Comparison of ENCODE assay signal across 8 cellular contexts in the genomic region with DNA sequence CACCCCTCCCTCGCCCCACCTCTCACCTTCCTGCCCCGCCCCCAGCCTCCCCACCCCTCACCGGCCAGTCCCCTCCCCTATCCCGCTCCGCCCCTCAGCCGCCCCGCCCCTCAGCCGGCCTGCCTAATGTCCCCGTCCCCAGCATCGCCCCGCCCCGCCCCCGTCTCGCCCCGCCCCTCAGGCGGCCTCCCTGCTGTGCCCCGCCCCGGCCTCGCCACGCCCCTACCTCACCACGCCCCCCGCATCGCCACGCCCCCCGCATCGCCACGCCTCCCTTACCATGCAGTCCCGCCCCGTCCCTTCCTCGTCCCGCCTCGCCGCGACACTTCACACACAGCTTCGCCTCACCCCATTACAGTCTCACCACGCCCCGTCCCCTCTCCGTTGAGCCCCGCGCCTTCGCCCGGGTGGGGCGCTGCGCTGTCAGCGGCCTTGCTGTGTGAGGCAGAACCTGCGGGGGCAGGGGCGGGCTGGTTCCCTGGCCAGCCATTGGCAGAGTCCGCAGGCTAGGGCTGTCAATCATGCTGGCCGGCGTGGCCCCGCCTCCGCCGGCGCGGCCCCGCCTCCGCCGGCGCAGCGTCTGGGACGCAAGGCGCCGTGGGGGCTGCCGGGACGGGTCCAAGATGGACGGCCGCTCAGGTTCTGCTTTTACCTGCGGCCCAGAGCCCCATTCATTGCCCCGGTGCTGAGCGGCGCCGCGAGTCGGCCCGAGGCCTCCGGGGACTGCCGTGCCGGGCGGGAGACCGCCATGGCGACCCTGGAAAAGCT. TPM values are rescaled to one million over a fixed set of nuclear protein-coding genes. Genes with fewer than 3 reads are reported as not detected.
DNase-seq lines count a peak whose midpoint lies in the region; ATAC-seq and TF ChIP-seq lines count a peak whose summit lies in the region.

A gene (plus strand): TSS at position 604 of the 768 bp plus-strand sequence. CDS start 145 bp downstream, at position 749.
A gene (minus strand): TSS at position 461 of the 768 bp plus-strand sequence.

- H3K36me3 ChIP-seq in IMR-90 (ENCODE audit: control insufficient read depth, insufficient read depth, low read length), result no peaks in the 10 kb centered on the region
- no peaks in the 10 kb centered on the region for H3K36me3 ChIP-seq in mucosa of rectum (ENCODE audit: control insufficient read depth in 2 of 2, insufficient read depth in 2 of 2, low read length in 2 of 2)

- WGBS in IMR-90 (ENCODE audit: extremely low coverage in 2 of 2, insufficient read length in 1 of 2), 2 experiments, result 0% methylated on average over 29 of the region's 81 CpGs; no CpG with 5 or more reads in 1 of the 2 experiments

- H3K27ac ChIP-seq in IMR-90 (ENCODE audit: insufficient read depth, low read length) (peak within 1 kb of the TSS; percentile 98), mucosa of rectum (ENCODE audit: low read depth in 2 of 2, low read length in 2 of 2) (peak within 1 kb of the TSS; percentile 96)

- peaks cover 2 to 28% of the 10 kb centered on the region in 2 experiments; a peak in 3 of 4 replicates for H3K79me1 ChIP-seq in IMR-90 (ENCODE audit: low read depth in 1 of 2, low read length in 2 of 2)

- H3K4me1 ChIP-seq in IMR-90 (ENCODE audit: control insufficient read depth, insufficient read depth, low read length) (peaks cover 4% of the 10 kb centered on the region; the same call in 1 of the 2 replicates), mucosa of rectum (ENCODE audit: control insufficient read depth in 2 of 2, insufficient read depth in 2 of 2, low read length in 2 of 2) (peaks cover 12 to 17% of the 10 kb centered on the region in 2 donors)

- CTCF ChIA-PET in IMR-90 (lab: Yijun Ruan, JAX), result no interaction called here

- peaks cover 36% of the 10 kb centered on the region for H4K20me1 ChIP-seq in IMR-90 (ENCODE audit: insufficient read depth, low read length)

- peak within 1 kb of the TSS; percentile 63 for H2AK5ac ChIP-seq in IMR-90 (ENCODE audit: low read depth, low read length)

- H3K9ac ChIP-seq in IMR-90 (ENCODE audit: low read depth, low read length), result peak within 1 kb of the TSS; percentile 91
- peak within 1 kb of the TSS; percentile 78 to 88 for H3K9ac ChIP-seq in mucosa of rectum (ENCODE audit: low read depth in 1 of 2, low read length in 2 of 2)

- TF ChIP-seq CTCF in IMR-90 (conservative IDR thresholded peaks at IDR 0.05; ENCODE audit: low read depth, low read length), result 0 out of 2 replicates have a peak, but pooled peaks have one; percentile 7

- no peaks in the 10 kb centered on the region; the same call in 1 of the 2 replicates for H3K27me3 ChIP-seq in IMR-90 (ENCODE audit: control insufficient read depth, insufficient read depth, low read length)
- H3K27me3 ChIP-seq in mucosa of rectum (ENCODE audit: control insufficient read depth in 2 of 2, insufficient read depth in 2 of 2, low read length in 2 of 2), result no peaks in the 10 kb centered on the region

- H2BK120ac ChIP-seq in IMR-90 (ENCODE audit: low read depth, low read length), result peak within 1 kb of the TSS; percentile 96

- no TSS peak for BruUV-seq in IMR-90 (replicated peaks; lab: Mats Ljungman, UMichigan)

- peak within 1 kb of the TSS; percentile 87 for H2AK9ac ChIP-seq in IMR-90 (replicated peaks; ENCODE audit: low read depth, low read length, poor library complexity)

- peak within 1 kb of the TSS; percentile 96 for H3K14ac ChIP-seq in IMR-90 (replicated peaks; ENCODE audit: low read depth, low read length)

- dilution Hi-C loops in IMR-90 (cut with HindIII; ENCODE audit: low sequenced_read_pairs, unreplicated experiment), result no loop called here

- H3K23ac ChIP-seq in IMR-90 (ENCODE audit: low read depth, low read length), result peak within 1 kb of the TSS; percentile 90

- H3K4ac ChIP-seq in IMR-90 (ENCODE audit: low read depth, low read length), result peak within 1 kb of the TSS; percentile 93

- DNase-seq in DMS153 (lab: John Stamatoyannopoulos, UW) (peak; percentile 81), IMR-90 (peak; percentile 91), OCI-M1 (lab: John Stamatoyannopoulos, UW) (peak; percentile 98), activated T-cell treated with anti-CD3 and anti-CD28 coated beads for 48 hours (ENCODE audit: low read depth) (peak; percentile 94), erythroblast (lab: John Stamatoyannopoulos, UW) (peak; percentile 96 to 98)
- peak; percentile 94 for DNase-seq in stimulated activated CD8-positive, alpha-beta memory T cell treated with anti-CD3 and anti-CD28 coated beads, Interleukin-4, amount 100 ng/mL, for 24 hours (ENCODE audit: low read depth)

- intact Hi-C loops in IMR-90 (cut with micrococcal nuclease), result no loop called here

- H3K9me1 ChIP-seq in IMR-90 (ENCODE audit: insufficient read depth, low read length), result peaks cover 9% of the 10 kb centered on the region

- H3K9me3 ChIP-seq in IMR-90 (ENCODE audit: control insufficient read depth, insufficient read depth, low read length) (no peaks in the 10 kb centered on the region), mucosa of rectum (ENCODE audit: control insufficient read depth in 2 of 2, low read length in 2 of 2) (no peaks in the 10 kb centered on the region)

- peak within 1 kb of the TSS; percentile 100 for H2AFZ ChIP-seq in IMR-90 (replicated peaks; ENCODE audit: low read length, poor library complexity)

- in situ Hi-C loops in IMR-90 (cut with MboI; ENCODE audit: low sequenced_read_pairs), result no loop called here

- peak within 1 kb of the TSS; percentile 97 for H3K4me3 ChIP-seq in IMR-90 (ENCODE audit: insufficient read depth, low read depth, low read length)
- peak within 1 kb of the TSS; percentile 82 to 97 for H3K4me3 ChIP-seq in mucosa of rectum (ENCODE audit: low read length in 2 of 2)

- TF ChIP-seq POLR2A in IMR-90 (IDR thresholded peaks at IDR 0.05; ENCODE audit: low read depth, low read length), result 0 out of 2 replicates have a peak, but pooled peaks have one; percentile 38
- TF ChIP-seq POLR2A in erythroblast (IDR thresholded peaks at IDR 0.05; ENCODE audit: low read length), result peak; percentile 63

- H3K18ac ChIP-seq in IMR-90 (ENCODE audit: low read depth, low read length), result peak within 1 kb of the TSS; percentile 87

- H3K4me2 ChIP-seq in IMR-90 (ENCODE audit: low read depth, low read length), result peak within 1 kb of the TSS; percentile 100

- peak within 1 kb of the TSS; percentile 96; the same call in 1 of the 3 replicates for H2BK15ac ChIP-seq in IMR-90 (ENCODE audit: low read depth, low read length)

- ATAC-seq in GM21576 (IDR thresholded peaks at IDR 0.05; ENCODE audit: unreplicated experiment) (peak; percentile 66), IMR-90 (ENCODE audit: low read depth) (peak; percentile 91)

- peak within 1 kb of the TSS; percentile 52; the same call in 1 of the 2 replicates for H3K56ac ChIP-seq in IMR-90 (ENCODE audit: extremely low read depth, insufficient read depth, low read length)

- TF ChIP-seq RAD21 in IMR-90 (IDR thresholded peaks at IDR 0.05; ENCODE audit: low read length), result no peak

- H4K8ac ChIP-seq in IMR-90 (ENCODE audit: low read depth in 2 of 2, low read length in 2 of 2), result peak within 1 kb of the TSS in 1 of 2 experiments; percentile 93; a peak in 1 of 4 replicates

- H2BK5ac ChIP-seq in IMR-90 (ENCODE audit: low read depth, low read length, poor library complexity, severe bottlenecking), result peak within 1 kb of the TSS; percentile 99

- peak within 1 kb of the TSS; percentile 85 for H4K5ac ChIP-seq in IMR-90 (ENCODE audit: low read depth, low read length)

- H2BK20ac ChIP-seq in IMR-90 (ENCODE audit: low read depth, low read length), result peak within 1 kb of the TSS; percentile 26; the same call in 1 of the 2 replicates

- H4K91ac ChIP-seq in IMR-90 (ENCODE audit: insufficient read depth, low read depth, low read length), result peak within 1 kb of the TSS; percentile 92

- POLR2A ChIA-PET in IMR-90 (lab: Charles Lee; ENCODE audit: unreplicated experiment), result no interaction called here

TF ChIP-seq in IMR-90, 13 proteins besides CTCF, POLR2A, EP300 and RAD21:
- no peak for TF ChIP-seq CHD1 (IDR thresholded peaks at IDR 0.05; ENCODE audit: low read depth, low read length)
- TF ChIP-seq, protein P1, sequence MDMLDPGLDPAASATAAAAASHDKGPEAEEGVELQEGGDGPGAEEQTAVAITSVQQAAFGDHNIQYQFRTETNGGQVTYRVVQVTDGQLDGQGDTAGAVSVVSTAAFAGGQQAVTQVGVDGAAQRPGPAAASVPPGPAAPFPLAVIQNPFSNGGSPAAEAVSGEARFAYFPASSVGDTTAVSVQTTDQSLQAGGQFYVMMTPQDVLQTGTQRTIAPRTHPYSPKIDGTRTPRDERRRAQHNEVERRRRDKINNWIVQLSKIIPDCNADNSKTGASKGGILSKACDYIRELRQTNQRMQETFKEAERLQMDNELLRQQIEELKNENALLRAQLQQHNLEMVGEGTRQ (IDR thresholded peaks at IDR 0.05; ENCODE audit: low read depth, low read length), result no peak
- peak; percentile 67; the same call in 1 of the 2 replicates for TF ChIP-seq MXI1 (IDR thresholded peaks at IDR 0.05; ENCODE audit: borderline replicate concordance, low read depth, low read length)
- no peak for TF ChIP-seq CEBPB (IDR thresholded peaks at IDR 0.05; ENCODE audit: low read depth, low read length)
- no peak for TF ChIP-seq MAFK (IDR thresholded peaks at IDR 0.05; ENCODE audit: low read depth, low read length)
- no peak for TF ChIP-seq RFX5 (IDR thresholded peaks at IDR 0.05; ENCODE audit: low read depth, low read length)
- no peak for TF ChIP-seq RCOR1 (IDR thresholded peaks at IDR 0.05; ENCODE audit: insufficient replicate concordance, low read length)
- TF ChIP-seq, protein P2, sequence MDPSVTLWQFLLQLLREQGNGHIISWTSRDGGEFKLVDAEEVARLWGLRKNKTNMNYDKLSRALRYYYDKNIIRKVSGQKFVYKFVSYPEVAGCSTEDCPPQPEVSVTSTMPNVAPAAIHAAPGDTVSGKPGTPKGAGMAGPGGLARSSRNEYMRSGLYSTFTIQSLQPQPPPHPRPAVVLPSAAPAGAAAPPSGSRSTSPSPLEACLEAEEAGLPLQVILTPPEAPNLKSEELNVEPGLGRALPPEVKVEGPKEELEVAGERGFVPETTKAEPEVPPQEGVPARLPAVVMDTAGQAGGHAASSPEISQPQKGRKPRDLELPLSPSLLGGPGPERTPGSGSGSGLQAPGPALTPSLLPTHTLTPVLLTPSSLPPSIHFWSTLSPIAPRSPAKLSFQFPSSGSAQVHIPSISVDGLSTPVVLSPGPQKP (IDR thresholded peaks at IDR 0.05; ENCODE audit: borderline replicate concordance, low read depth, low read length), result no peak
- peak; percentile 83; the same call in 1 of the 2 replicates for TF ChIP-seq MAZ (IDR thresholded peaks at IDR 0.05; ENCODE audit: borderline replicate concordance, low read depth, low read length)

RNA-seq across cellular contexts. Expression of the first gene that starts in this region (rescaled TPM):
- 14.3 and 16.1 TPM in 2 replicates for total RNA-seq in IMR-90 (2012; rRNA removed)
- polyA plus RNA-seq in IMR-90 (2012; rRNA removed), result 11.6 and 18.7 TPM in 2 replicates
- 6.8 and 7.1 TPM in 2 replicates for polyA plus RNA-seq in IMR-90 (2012; cell fraction: cytosol; rRNA removed)
- 33.6 and 35.9 TPM in 2 replicates for polyA plus RNA-seq in IMR-90 (2012; cell fraction: nucleus; rRNA removed; ENCODE audit: low replicate concordance)

RNA-seq across cellular contexts. Expression of the second gene that starts in this region (rescaled TPM):
- not detected in 2 replicates for total RNA-seq in IMR-90 (2012; rRNA removed)
- polyA plus RNA-seq in IMR-90 (2012; rRNA removed), result not detected in 2 replicates
- polyA plus RNA-seq in IMR-90 (2012; cell fraction: cytosol; rRNA removed), result not detected in 2 replicates
- not detected in 2 replicates for polyA plus RNA-seq in IMR-90 (2012; cell fraction: nucleus; rRNA removed; ENCODE audit: low replicate concordance)

Comparison
In these comparisons a context has a peak if more than half of its experiments do, and no peak if none do; other contexts are left out.
1. Peak in every context shown above with its lines: DNase-seq, ATAC-seq, H3K4me3 ChIP-seq and H3K27ac ChIP-seq.